ENCODE assay signal across 18 cellular contexts in genomic region chr19:31668916-31669315, GRCh38.
"Had no signal": no experiment of that assay in that cellular context is flagged by ENCODE, and none has a peak within 500 bp of the region (broad histone marks: within the 10 kb centered on the region; RNA-seq: fewer than 3 reads in every experiment).

No MANE protein-coding gene starts in this region.

- H3K27ac ChIP-seq: coronary artery, dorsolateral prefrontal cortex, esophagus squamous epithelium, foreskin keratinocyte, gastroesophageal sphincter, heart left ventricle, left lung, lower lobe of right lung had no signal

- H3K36me3 Mint-ChIP-seq: mesothelial cell of epicardium, naive B cell had no signal

- H3K27ac Mint-ChIP-seq: mesothelial cell of epicardium, naive B cell had no signal

- H3K4me1 ChIP-seq: esophagus squamous epithelium, foreskin keratinocyte, gastroesophageal sphincter, heart left ventricle, left lung, lower lobe of right lung had no signal

- H3K4me3 ChIP-seq: coronary artery, dorsolateral prefrontal cortex, esophagus squamous epithelium, gastroesophageal sphincter, heart left ventricle, left lung, lower lobe of right lung, mucosa of descending colon had no signal

- H3K4me1 Mint-ChIP-seq: naive B cell had no signal

- H3K9me3 ChIP-seq: esophagus squamous epithelium, gastroesophageal sphincter, heart left ventricle, left lung, lower lobe of right lung, mucosa of descending colon had no signal

- H3K4me3 Mint-ChIP-seq: mesothelial cell of epicardium, naive B cell had no signal

- H3K9me3 Mint-ChIP-seq: mesothelial cell of epicardium had no signal

- H3K36me3 ChIP-seq: esophagus squamous epithelium, gastroesophageal sphincter, heart left ventricle, left lung, lower lobe of right lung had no signal

- DNase-seq: dermis blood vessel endothelial cell; dorsolateral prefrontal cortex; effector CD4-positive, alpha-beta T cell; effector memory CD4-positive, alpha-beta T cell; esophagus squamous epithelium; foreskin keratinocyte; heart left ventricle; hippocampal formation; left cardiac atrium; left lung; left ventricle myocardium superior; lower lobe of right lung; mesenchymal stem cell; mucosa of descending colon; naive B cell had no signal

- ATAC-seq: foreskin keratinocyte, gastroesophageal sphincter, heart left ventricle, left cardiac atrium, left lung, left ventricle myocardium superior, lower lobe of right lung, mucosa of descending colon had no signal

- H3K27me3 ChIP-seq: esophagus squamous epithelium, foreskin keratinocyte, gastroesophageal sphincter had no signal
